In genomic region chr3:23712656-23713559, GRCh38 we compare ENCODE assay signal across 8 cellular contexts.
DNase-seq lines count a peak whose midpoint lies in the region; ATAC-seq lines count a peak whose summit lies in the region.

No MANE protein-coding gene starts in this region.

- POLR2A ChIA-PET in activated CD4-positive, alpha-beta T cell treated with anti-CD3 and anti-CD28 coated beads, Interleukin-2, amount 10 ng/mL, durations not matched to agents 7 days and 5 days (lab: Charles Lee): no interaction called here

- DNase-seq in GOT3 (lab: John Stamatoyannopoulos, UW): peak; percentile 14
- peak; percentile 95 for DNase-seq in RPMI7951 (ENCODE audit: low read depth)
- peak; percentile 79 for DNase-seq in glomerular visceral epithelial cell (ENCODE audit: extremely low spot score)
- DNase-seq in renal cortical epithelial cell (ENCODE audit: low read depth): peak; percentile 86
- no peak for DNase-seq in activated CD4-positive, alpha-beta T cell treated with anti-CD3 and anti-CD28 coated beads, Interleukin-2, amount 10 ng/mL, durations not matched to agents 7 days and 5 days
- DNase-seq in ureter (ENCODE audit: low spot score): no peak

- H3K4me1 Mint-ChIP-seq in activated CD4-positive, alpha-beta T cell treated with anti-CD3 and anti-CD28 coated beads, Interleukin-2, amount 10 ng/mL, durations not matched to agents 7 days and 5 days: no peaks in the 10 kb centered on the region

- no peak overlapping the region for H3K4me3 Mint-ChIP-seq in activated CD4-positive, alpha-beta T cell treated with anti-CD3 and anti-CD28 coated beads, Interleukin-2, amount 10 ng/mL, durations not matched to agents 7 days and 5 days

- no peak overlapping the region for H3K27ac Mint-ChIP-seq in activated CD4-positive, alpha-beta T cell treated with anti-CD3 and anti-CD28 coated beads, Interleukin-2, amount 10 ng/mL, durations not matched to agents 7 days and 5 days

- CTCF ChIA-PET in activated CD4-positive, alpha-beta T cell treated with anti-CD3 and anti-CD28 coated beads, Interleukin-2, amount 10 ng/mL, durations not matched to agents 7 days and 5 days (lab: Charles Lee): no interaction called here

- H3K27me3 Mint-ChIP-seq in activated CD4-positive, alpha-beta T cell treated with anti-CD3 and anti-CD28 coated beads, Interleukin-2, amount 10 ng/mL, durations not matched to agents 7 days and 5 days: peaks cover 12% of the 10 kb centered on the region

- no peaks in the 10 kb centered on the region for H3K36me3 Mint-ChIP-seq in activated CD4-positive, alpha-beta T cell treated with anti-CD3 and anti-CD28 coated beads, Interleukin-2, amount 10 ng/mL, durations not matched to agents 7 days and 5 days (ENCODE audit: low read depth)

- no peaks in the 10 kb centered on the region for H3K9me3 Mint-ChIP-seq in activated CD4-positive, alpha-beta T cell treated with anti-CD3 and anti-CD28 coated beads, Interleukin-2, amount 10 ng/mL, durations not matched to agents 7 days and 5 days

- ATAC-seq in GM18870 (IDR thresholded peaks at IDR 0.05; ENCODE audit: unreplicated experiment) (no peak), GM19467 (IDR thresholded peaks at IDR 0.05; ENCODE audit: unreplicated experiment) (no peak)

Comparison
In these comparisons a context has a peak if more than half of its experiments do, and no peak if none do; other contexts are left out.
1. DNase-seq: peak in GOT3 (single experiment), RPMI7951 (single experiment), glomerular visceral epithelial cell (single experiment) and renal cortical epithelial cell (single experiment); none in activated CD4-positive, alpha-beta T cell treated with anti-CD3 and anti-CD28 coated beads, Interleukin-2, amount 10 ng/mL, durations not matched to agents 7 days and 5 days (single experiment) and ureter (single experiment).